ENCODE assay signal across 23 cellular contexts in genomic region chr14:36756221-36756620, GRCh38.
"Had no signal": no experiment of that assay in that cellular context is flagged by ENCODE, and none has a peak within 500 bp of the region (broad histone marks: within the 10 kb centered on the region; RNA-seq: fewer than 3 reads in every experiment).

No MANE protein-coding gene starts in this region.

- H3K4me1 ChIP-seq: breast epithelium, foreskin keratinocyte, heart left ventricle, parathyroid adenoma, spleen, tibial nerve had no signal

- H2AFZ ChIP-seq: parathyroid adenoma had no signal

- H3K27me3 ChIP-seq: breast epithelium, heart left ventricle, spleen, tibial nerve had no signal

- H3K9ac ChIP-seq: parathyroid adenoma had no signal

- H3K4me3 ChIP-seq: breast epithelium, heart left ventricle, spleen, tibial nerve had no signal

- DNase-seq: activated CD4-positive, alpha-beta T cell treated with anti-CD3 and anti-CD28 coated beads for 1 hour; activated CD4-positive, alpha-beta T cell treated with anti-CD3 and anti-CD28 coated beads, Interleukin-2, amount 50 U/mL, for 1 hour; activated CD8-positive, alpha-beta memory T cell treated with anti-CD3 and anti-CD28 coated beads, Interleukin-2, amount 10 ng/mL, durations not matched to agents 7 days and 5 days; activated CD8-positive, alpha-beta T cell treated with anti-CD3 and anti-CD28 coated beads for 36 hours; activated naive CD4-positive, alpha-beta T cell; activated T-cell treated with anti-CD3 and anti-CD28 coated beads, Interleukin-2, amount 50 U/mL, for 72 hours; central memory CD4-positive, alpha-beta T cell; foreskin keratinocyte; heart left ventricle; hypothalamus; immature natural killer cell; kidney; left colon; mammary epithelial cell; naive B cell; occipital lobe; right cardiac atrium; spleen; stimulated activated naive CD4-positive, alpha-beta T cell treated with Interleukin-2 at 50 U/mL for 16 hours; T-helper 17 cell had no signal

- H3K36me3 ChIP-seq: breast epithelium, heart left ventricle, spleen, tibial nerve had no signal

- H3K9me3 ChIP-seq: breast epithelium had no signal

- H3K27ac ChIP-seq: breast epithelium, foreskin keratinocyte, heart left ventricle, parathyroid adenoma, spleen, tibial nerve had no signal
